ENCODE assay signal across 1 cellular context in genomic region chr10:86692664-86693063, GRCh38.
TF ChIP-seq lines count a peak whose summit lies in the region.

No MANE protein-coding gene starts in this region.

TF ChIP-seq in H1, 55 proteins besides CTCF, POLR2A, EP300 and RAD21:
- no peak for TF ChIP-seq SP2 (IDR thresholded peaks at IDR 0.05; ENCODE audit: low read length)
